ENCODE assay signal across 14 cellular contexts in genomic region chr1:4603317-4604110, GRCh38. TPM values are rescaled to one million over a fixed set of nuclear protein-coding genes. Genes with fewer than 3 reads are reported as not detected.
DNase-seq lines count a peak whose midpoint lies in the region; ATAC-seq and TF ChIP-seq lines count a peak whose summit lies in the region.
"Had no signal": no experiment of that assay in that cellular context is flagged by ENCODE, and none has a peak within 500 bp of the region (broad histone marks: within the 10 kb centered on the region; RNA-seq: fewer than 3 reads in every experiment).

No MANE protein-coding gene starts in this region.

- no peak overlapping the region for H4K5ac ChIP-seq in mesendoderm (ENCODE audit: low read length)

- no peak overlapping the region for H2BK15ac ChIP-seq in mesendoderm (replicated peaks; ENCODE audit: low read depth)

- no peak overlapping the region for H3K56ac ChIP-seq in mesendoderm (ENCODE audit: low read length)

- no peak overlapping the region for H2BK120ac ChIP-seq in mesendoderm (ENCODE audit: low read depth, low read length)

- no peaks in the 10 kb centered on the region for H3K27me3 ChIP-seq in Peyer's patch
- H3K27me3 ChIP-seq in mesendoderm (ENCODE audit: insufficient read depth, low read length, poor library complexity) = no peaks in the 10 kb centered on the region
- no peaks in the 10 kb centered on the region for H3K27me3 ChIP-seq in effector memory CD4-positive, alpha-beta T cell (replicated peaks; ENCODE audit: control insufficient read depth, insufficient read depth, low read length, poor library complexity, severe bottlenecking)

- TF ChIP-seq POLR2A in Peyer's patch (IDR thresholded peaks at IDR 0.05) = no peak

- ATAC-seq in HG02759 (IDR thresholded peaks at IDR 0.05; ENCODE audit: unreplicated experiment) = no peak
- ATAC-seq: natural killer cell treated with Interleukin-12 subunit alpha and Interleukin-12 subunit beta and Interleukin-15 and Interleukin-18, amount 100 ng/mL, for 72 hours had no signal

- H3K36me3 ChIP-seq in Peyer's patch (no peaks in the 10 kb centered on the region), mesendoderm (ENCODE audit: control insufficient read depth, insufficient read depth, low read length) (no peaks in the 10 kb centered on the region)
- no peaks in the 10 kb centered on the region for H3K36me3 ChIP-seq in effector memory CD4-positive, alpha-beta T cell (ENCODE audit: control insufficient read depth, insufficient read depth, low read length)
- H3K36me3 ChIP-seq: tibial artery had no signal

- H3K4me3 Mint-ChIP-seq in osteocyte (ENCODE audit: unreplicated experiment) = no peak overlapping the region
- H3K4me3 Mint-ChIP-seq: natural killer cell treated with Interleukin-12 subunit alpha and Interleukin-12 subunit beta and Interleukin-15 and Interleukin-18, amount 100 ng/mL, for 72 hours had no signal

- no peak overlapping the region for H3K27ac ChIP-seq in Peyer's patch
- H3K27ac ChIP-seq in coronary artery = no peak overlapping the region
- no peak overlapping the region for H3K27ac ChIP-seq in mesendoderm (ENCODE audit: low read depth, low read length)
- no peak overlapping the region for H3K27ac ChIP-seq in effector memory CD4-positive, alpha-beta T cell (ENCODE audit: insufficient read depth, low read length, poor library complexity, severe bottlenecking)
- H3K27ac ChIP-seq: tibial artery had no signal

- H3K9me3 Mint-ChIP-seq in osteocyte (ENCODE audit: unreplicated experiment) = peaks cover 35% of the 10 kb centered on the region
- H3K9me3 Mint-ChIP-seq: natural killer cell treated with Interleukin-12 subunit alpha and Interleukin-12 subunit beta and Interleukin-15 and Interleukin-18, amount 100 ng/mL, for 72 hours had no signal

- no peak overlapping the region for H3K4ac ChIP-seq in mesendoderm (ENCODE audit: low read depth, low read length)

- no peak overlapping the region for H4K8ac ChIP-seq in mesendoderm (ENCODE audit: low read depth, low read length)

- H2AK5ac ChIP-seq in mesendoderm (ENCODE audit: low read length) = no peak overlapping the region

- H3K9ac ChIP-seq in mesendoderm (ENCODE audit: low read length) = no peak overlapping the region

- no peaks in the 10 kb centered on the region for H3K27me3 Mint-ChIP-seq in osteocyte (ENCODE audit: unreplicated experiment)

- WGBS in mesendoderm (ENCODE audit: extremely low coverage, insufficient coverage, low lambda C conversion rate) = no CpG with 5 or more reads among the region's 15 CpGs

- TF ChIP-seq CTCF in Peyer's patch (IDR thresholded peaks at IDR 0.05) (no peak), coronary artery (IDR thresholded peaks at IDR 0.05) (no peak), osteocyte (IDR thresholded peaks at IDR 0.05) (no peak)

- no peak overlapping the region for H3K18ac ChIP-seq in mesendoderm (ENCODE audit: low read length)

- H3K4me1 ChIP-seq in Peyer's patch = no peaks in the 10 kb centered on the region
- no peaks in the 10 kb centered on the region for H3K4me1 ChIP-seq in mesendoderm (ENCODE audit: control insufficient read depth, low read depth, low read length)
- H3K4me1 ChIP-seq in effector memory CD4-positive, alpha-beta T cell (ENCODE audit: control insufficient read depth, insufficient read depth, low read length, poor library complexity, severe bottlenecking) = no peaks in the 10 kb centered on the region
- H3K4me1 ChIP-seq: tibial artery had no signal

- H3K9me3 ChIP-seq in Peyer's patch = no peaks in the 10 kb centered on the region
- H3K9me3 ChIP-seq in effector memory CD4-positive, alpha-beta T cell (ENCODE audit: control insufficient read depth, low read length) = no peaks in the 10 kb centered on the region
- H3K9me3 ChIP-seq: tibial artery had no signal

- H3K4me3 ChIP-seq in Peyer's patch (no peak overlapping the region), coronary artery (no peak overlapping the region), mesendoderm (ENCODE audit: low read length) (no peak overlapping the region)
- H3K4me3 ChIP-seq in effector memory CD4-positive, alpha-beta T cell (ENCODE audit: insufficient read depth, low read depth, low read length, poor library complexity, severe bottlenecking) = no peak overlapping the region
- H3K4me3 ChIP-seq: tibial artery had no signal

- no peaks in the 10 kb centered on the region for H3K36me3 Mint-ChIP-seq in osteocyte (ENCODE audit: unreplicated experiment)
- H3K36me3 Mint-ChIP-seq: natural killer cell treated with Interleukin-12 subunit alpha and Interleukin-12 subunit beta and Interleukin-15 and Interleukin-18, amount 100 ng/mL, for 72 hours had no signal

- no peaks in the 10 kb centered on the region for H3K4me1 Mint-ChIP-seq in osteocyte (ENCODE audit: unreplicated experiment)

- DNase-seq in ELF-1 (ENCODE audit: low read depth, low spot score) = peak; percentile 83
- peak in 2 of 3 donors; percentile 7 to 15 for DNase-seq in Peyer's patch
- DNase-seq in coronary artery (ENCODE audit: low spot score) = peak; percentile 46
- DNase-seq in mesendoderm = peak; percentile 78
- no peak for DNase-seq in effector memory CD4-positive, alpha-beta T cell
- no peak for DNase-seq in NCI-H2107 (lab: John Stamatoyannopoulos, UW)
- no peak for DNase-seq in osteocyte (ENCODE audit: extremely low spot score, unreplicated experiment)
- DNase-seq: activated CD4-positive, alpha-beta T cell treated with anti-CD3 and anti-CD28 coated beads, Interleukin-2, amount 50 U/mL, for 4 hours; NCI-H748 treated with DMSO at 0.1 percent for 48 hours; SHP77; stimulated activated CD4-positive, alpha-beta T cell treated with anti-CD3 and anti-CD28 coated beads, Interleukin-2, amount 100 ng/mL, for 24 hours had no signal

- H3K79me2 ChIP-seq in mesendoderm (ENCODE audit: control insufficient read depth, insufficient read depth, low read length) = no peaks in the 10 kb centered on the region

- no peak overlapping the region for H3K4me2 ChIP-seq in mesendoderm (ENCODE audit: low read length)

- H3K23ac ChIP-seq in mesendoderm (ENCODE audit: low read length) = no peak overlapping the region

- H3K79me1 ChIP-seq in mesendoderm (ENCODE audit: low read length) = no peaks in the 10 kb centered on the region

- no peak overlapping the region for H2BK5ac ChIP-seq in mesendoderm (ENCODE audit: low read length)

- no peak overlapping the region for H3K27ac Mint-ChIP-seq in osteocyte (ENCODE audit: unreplicated experiment)
- H3K27ac Mint-ChIP-seq: natural killer cell treated with Interleukin-12 subunit alpha and Interleukin-12 subunit beta and Interleukin-15 and Interleukin-18, amount 100 ng/mL, for 72 hours had no signal

RNA-seq across cellular contexts. Expression of gene AJAP1, which starts 50.9 kb away (rescaled TPM):
- total RNA-seq in Peyer's patch (under 1 TPM in 3 of 4 donors, not detected in 1; 0.09 to 0.35 (median 0.13) TPM), osteocyte (0.35 and 0.65 TPM in 2 replicates)
- 1.8 TPM for polyA plus RNA-seq in mesendoderm (2013, experiment 1 of 2)
- polyA plus RNA-seq in mesendoderm (2013, experiment 2 of 2) = 2.2 TPM
- total RNA-seq: natural killer cell treated with Interleukin-12 subunit alpha and Interleukin-12 subunit beta and Interleukin-15 and Interleukin-18, amount 100 ng/mL, for 72 hours had no signal

Comparison
In these comparisons a context has a peak if more than half of its experiments do, and no peak if none do; other contexts are left out.
1. DNase-seq: peak in ELF-1 (single experiment), Peyer's patch (2 of 3), coronary artery (single experiment) and mesendoderm (single experiment); none in effector memory CD4-positive, alpha-beta T cell (0 of 3), NCI-H2107 (single experiment) and osteocyte (single experiment).